9 cellular contexts compared by ENCODE assay signal in genomic region chr6:90425161-90425641, GRCh38.
DNase-seq lines count a peak whose midpoint lies in the region; ATAC-seq, FAIRE-seq and TF ChIP-seq lines count a peak whose summit lies in the region.
"Had no signal": no experiment of that assay in that cellular context is flagged by ENCODE, and none has a peak within 500 bp of the region (broad histone marks: within the 10 kb centered on the region; RNA-seq: fewer than 3 reads in every experiment).

No MANE protein-coding gene starts in this region.

- H3K4me3 Mint-ChIP-seq in activated naive CD4-positive, alpha-beta T cell treated with anti-CD3 and anti-CD28 coated beads for 36 hours: peak overlapping the region; percentile 48
- peak overlapping the region; percentile 51 to 62 for H3K4me3 Mint-ChIP-seq in stimulated activated naive CD8-positive, alpha-beta T cell treated with anti-CD3 and anti-CD28 coated beads, Interleukin-15, amount 100 ng/mL, for 72 hours

- H3K4me1 Mint-ChIP-seq in activated naive CD4-positive, alpha-beta T cell treated with anti-CD3 and anti-CD28 coated beads for 36 hours (ENCODE audit: low read depth): peaks cover 41% of the 10 kb centered on the region
- H3K4me1 Mint-ChIP-seq in stimulated activated naive CD8-positive, alpha-beta T cell treated with anti-CD3 and anti-CD28 coated beads, Interleukin-15, amount 100 ng/mL, for 72 hours: peaks cover 18% of the 10 kb centered on the region

- peaks cover 15% of the 10 kb centered on the region for H3K9me3 Mint-ChIP-seq in activated naive CD4-positive, alpha-beta T cell treated with anti-CD3 and anti-CD28 coated beads for 36 hours
- peaks cover 17 to 19% of the 10 kb centered on the region in 2 donors for H3K9me3 Mint-ChIP-seq in stimulated activated naive CD8-positive, alpha-beta T cell treated with anti-CD3 and anti-CD28 coated beads, Interleukin-15, amount 100 ng/mL, for 72 hours

- intact Hi-C loops in activated naive CD4-positive, alpha-beta T cell treated with anti-CD3 and anti-CD28 coated beads for 36 hours (cut with micrococcal nuclease): loop anchor here (1.0 kb wide), 8 partner anchors 14 to 138 kb away; no protein-coding TSS in a partner anchor

- H4K20me1 ChIP-seq in OCI-LY1 (ENCODE audit: insufficient read depth, low read length): no peaks in the 10 kb centered on the region

- peak overlapping the region; percentile 92 for H3K27ac Mint-ChIP-seq in activated naive CD4-positive, alpha-beta T cell treated with anti-CD3 and anti-CD28 coated beads for 36 hours
- peak overlapping the region; percentile 0 to 85 for H3K27ac Mint-ChIP-seq in stimulated activated naive CD8-positive, alpha-beta T cell treated with anti-CD3 and anti-CD28 coated beads, Interleukin-15, amount 100 ng/mL, for 72 hours

- H3K9me2 ChIP-seq in OCI-LY1 (ENCODE audit: low read depth, low read length): no peaks in the 10 kb centered on the region

- no peaks in the 10 kb centered on the region for H3K36me3 ChIP-seq in OCI-LY1 (ENCODE audit: insufficient read depth, low read length)

- 0 out of 2 replicates have a peak, but pooled peaks cover 4% of the 10 kb centered on the region for H3F3A ChIP-seq in OCI-LY1 (ENCODE audit: insufficient read depth, low read length)

- peaks cover 12% of the 10 kb centered on the region for H3K36me3 Mint-ChIP-seq in activated naive CD4-positive, alpha-beta T cell treated with anti-CD3 and anti-CD28 coated beads for 36 hours (ENCODE audit: low read depth)

- H3K9ac ChIP-seq in OCI-LY1 (ENCODE audit: low read length): peak overlapping the region; percentile 43

- no peak for TF ChIP-seq CTCF in OCI-LY1 (IDR thresholded peaks at IDR 0.05; ENCODE audit: low read length)

- FAIRE-seq in H54 (lab: Jason Lieb, UNC): no peak

- H3K27me3 Mint-ChIP-seq in activated naive CD4-positive, alpha-beta T cell treated with anti-CD3 and anti-CD28 coated beads for 36 hours (ENCODE audit: low read depth): no peaks in the 10 kb centered on the region
- H3K27me3 Mint-ChIP-seq in stimulated activated naive CD8-positive, alpha-beta T cell treated with anti-CD3 and anti-CD28 coated beads, Interleukin-15, amount 100 ng/mL, for 72 hours: no peaks in the 10 kb centered on the region

- no peak for TF ChIP-seq POLR2A in H54 (IDR thresholded peaks at IDR 0.05; ENCODE audit: low read depth, low read length)

- peak overlapping the region; percentile 65 for H3K27ac ChIP-seq in OCI-LY1 (ENCODE audit: low read depth, low read length, poor library complexity, severe bottlenecking)

- H3K27me3 ChIP-seq in OCI-LY1 (ENCODE audit: insufficient read depth, low read length): no peaks in the 10 kb centered on the region

- peaks cover 31% of the 10 kb centered on the region for H3K4me1 ChIP-seq in OCI-LY1 (ENCODE audit: insufficient read depth, low read length, severe bottlenecking)

- CTCF ChIA-PET in activated naive CD4-positive, alpha-beta T cell treated with anti-CD3 and anti-CD28 coated beads for 36 hours (lab: Charles Lee): interaction anchor here (0.8 to 4.6 kb wide), 11 partner anchors 11 to 139 kb away, joined by 3 to 36 read pairs (median 6); no protein-coding TSS in a partner anchor

- H3K4me2 ChIP-seq in OCI-LY1 (ENCODE audit: low read length): peak overlapping the region; percentile 66

- peak overlapping the region; percentile 92 for H2AFZ ChIP-seq in OCI-LY1 (ENCODE audit: low read length)

- DNase-seq in activated naive CD4-positive, alpha-beta T cell treated with anti-CD3 and anti-CD28 coated beads for 36 hours: peak; percentile 46
- DNase-seq in activated naive CD4-positive, alpha-beta T cell treated with Interleukin-2 at 50 U/mL for 16 hours: no peak
- DNase-seq in stimulated activated naive CD8-positive, alpha-beta T cell treated with anti-CD3 and anti-CD28 coated beads, Interleukin-15, amount 100 ng/mL, for 72 hours: peak in 1 of 2 donors; percentile 45
- DNase-seq in stimulated activated CD4-positive, alpha-beta T cell treated with anti-CD3 and anti-CD28 coated beads, Interleukin-1b, Interleukin-23, amount 100 ng/mL, for 48 hours: no peak
- DNase-seq in H54 (ENCODE audit: insufficient read length, low spot score) (no peak), NCI-H1417 (lab: John Stamatoyannopoulos, UW) (no peak)
- DNase-seq: foreskin fibroblast had no signal

- no peaks in the 10 kb centered on the region for H3K79me2 ChIP-seq in OCI-LY1 (ENCODE audit: insufficient read depth, low read length)

- H3K4me3 ChIP-seq in OCI-LY1 (ENCODE audit: low read depth, low read length, poor library complexity, severe bottlenecking): peak overlapping the region; percentile 35

- peaks cover 22% of the 10 kb centered on the region for H3K9me3 ChIP-seq in OCI-LY1 (ENCODE audit: low read length)

- peak; percentile 99 for ATAC-seq in HG02840 (IDR thresholded peaks at IDR 0.05; ENCODE audit: low FRiP score, unreplicated experiment)
- ATAC-seq in stimulated activated naive CD8-positive, alpha-beta T cell treated with anti-CD3 and anti-CD28 coated beads, Interleukin-15, amount 100 ng/mL, for 72 hours: peak; percentile 96
